Comparison of ENCODE assay signal across 8 cellular contexts in the genomic region with DNA sequence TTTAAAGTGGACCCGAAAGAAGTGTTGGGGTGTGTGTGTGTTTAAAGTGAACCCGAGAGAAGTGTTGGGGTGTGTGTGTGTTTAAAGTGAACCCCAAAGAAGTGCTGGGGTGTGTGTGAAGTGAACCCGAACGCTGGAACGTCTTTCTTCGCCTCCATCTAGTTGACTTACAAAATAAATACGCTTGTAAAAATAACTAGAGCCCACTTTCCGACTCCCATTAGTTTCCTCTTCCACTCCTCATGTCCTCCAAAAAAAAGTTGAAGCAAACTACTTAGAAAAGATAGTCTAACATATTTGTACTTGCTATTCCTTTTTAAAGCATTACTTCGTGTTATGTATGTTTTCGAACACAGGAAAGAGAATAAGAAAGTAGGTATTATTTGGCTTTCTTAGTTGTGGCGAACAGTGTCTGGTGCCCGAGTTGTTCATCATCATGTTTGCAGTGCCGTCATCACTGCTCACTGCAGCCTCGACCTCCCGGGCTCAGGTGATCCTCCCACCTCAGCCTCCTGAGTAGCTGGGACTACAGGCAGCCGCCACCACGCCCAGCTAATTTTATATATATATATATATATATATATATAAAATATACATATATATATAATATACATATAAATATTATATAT. TPM values are rescaled to one million over a fixed set of nuclear protein-coding genes. Genes with fewer than 3 reads are reported as not detected.
A peak's percentile ranks its signal among the peaks of the same experiment; 100 is the strongest.
DNase-seq lines count a peak whose midpoint lies in the region; ATAC-seq and TF ChIP-seq lines count a peak whose summit lies in the region.

No MANE protein-coding gene starts in this region.

- DNase-seq in heart left ventricle, result no peak
- DNase-seq in Right ventricle myocardium superior, result no peak
- no peak for DNase-seq in T-helper 2 cell treated with Interferon-gamma antibody and Interleukin-4, amounts not matched to agents 5 μg/mL and 100 μg/mL, for 36 hours (ENCODE audit: low spot score)
- peak; percentile 44 for DNase-seq in dermis blood vessel endothelial cell
- peak; percentile 19 for DNase-seq in natural killer cell
- no peak for DNase-seq in NCI-H1105 treated with DMSO at 0.1 percent for 48 hours (lab: John Stamatoyannopoulos, UW)
- no peak for DNase-seq in GM13976 (ENCODE audit: low spot score)

- in situ Hi-C loops in GM13976 (cut with MboI; ENCODE audit: low sequenced_read_pairs, unreplicated experiment), result no loop called here

- peak overlapping the region; percentile 78 to 98 (median 96) for H3K27ac ChIP-seq in heart left ventricle

- peak overlapping the region; percentile 98 for H3K4me3 Mint-ChIP-seq in T-helper 2 cell treated with Interferon-gamma antibody and Interleukin-4, amounts not matched to agents 5 μg/mL and 100 μg/mL, for 36 hours
- peak overlapping the region; percentile 93 for H3K4me3 Mint-ChIP-seq in natural killer cell

- no peaks in the 10 kb centered on the region for H3K27me3 Mint-ChIP-seq in T-helper 2 cell treated with Interferon-gamma antibody and Interleukin-4, amounts not matched to agents 5 μg/mL and 100 μg/mL, for 36 hours (ENCODE audit: low read depth)
- no peaks in the 10 kb centered on the region for H3K27me3 Mint-ChIP-seq in natural killer cell (ENCODE audit: low read depth in 2 of 2)

- H3K27ac Mint-ChIP-seq in T-helper 2 cell treated with Interferon-gamma antibody and Interleukin-4, amounts not matched to agents 5 μg/mL and 100 μg/mL, for 36 hours, result peak overlapping the region; percentile 98
- peak overlapping the region; percentile 94 to 97 for H3K27ac Mint-ChIP-seq in natural killer cell

- intact Hi-C loops in heart left ventricle (cut with DNase I), result loop anchor here in 1 of 10 donors (10.0 kb wide), 1 partner anchor 77 kb away; no protein-coding TSS in a partner anchor
- intact Hi-C loops in Right ventricle myocardium superior (cut with DNase I), result no loop called here
- intact Hi-C loops in natural killer cell (cut with micrococcal nuclease), result no loop called here

- TF ChIP-seq POLR2A in heart left ventricle (IDR thresholded peaks at IDR 0.05), result no peak

- peak overlapping the region; percentile 45 to 95 (median 86) for H3K4me3 ChIP-seq in heart left ventricle

- peaks cover 30% of the 10 kb centered on the region for H3K4me1 Mint-ChIP-seq in T-helper 2 cell treated with Interferon-gamma antibody and Interleukin-4, amounts not matched to agents 5 μg/mL and 100 μg/mL, for 36 hours (ENCODE audit: low read depth)
- H3K4me1 Mint-ChIP-seq in natural killer cell, result peaks cover 46 to 53% of the 10 kb centered on the region in 2 donors

- H3K9me3 ChIP-seq in heart left ventricle, result no peaks in the 10 kb centered on the region

- no peaks in the 10 kb centered on the region for H3K27me3 ChIP-seq in heart left ventricle

- 27 to 34% (median 32%) methylated on average over 17 of the region's 17 CpGs for WGBS in heart left ventricle, 4 donors

- peaks cover 0 to 11% (median 0%) of the 10 kb centered on the region in 9 donors for H3K36me3 ChIP-seq in heart left ventricle

- H3K36me3 Mint-ChIP-seq in T-helper 2 cell treated with Interferon-gamma antibody and Interleukin-4, amounts not matched to agents 5 μg/mL and 100 μg/mL, for 36 hours (ENCODE audit: low read depth), result peaks cover 14% of the 10 kb centered on the region
- no peaks in the 10 kb centered on the region for H3K36me3 Mint-ChIP-seq in natural killer cell

- TF ChIP-seq CTCF in heart left ventricle (IDR thresholded peaks at IDR 0.05) (no peak), natural killer cell (IDR thresholded peaks at IDR 0.05) (no peak), GM13976 (IDR thresholded peaks at IDR 0.05; ENCODE audit: borderline replicate concordance, control extremely low read depth, extremely low read depth, insufficient read depth, missing control alignments) (no peak)

- peaks cover 0 to 40% (median 23%) of the 10 kb centered on the region in 12 donors for H3K4me1 ChIP-seq in heart left ventricle

- no peak for ATAC-seq in heart left ventricle
- no peak for ATAC-seq in Right ventricle myocardium superior (ENCODE audit: poor library complexity)
- ATAC-seq in natural killer cell, result peak in 1 of 3 donors; percentile 20
- ATAC-seq in GM18520 (IDR thresholded peaks at IDR 0.05; ENCODE audit: unreplicated experiment), result no peak

- H3K9me3 Mint-ChIP-seq in T-helper 2 cell treated with Interferon-gamma antibody and Interleukin-4, amounts not matched to agents 5 μg/mL and 100 μg/mL, for 36 hours, result no peaks in the 10 kb centered on the region
- H3K9me3 Mint-ChIP-seq in natural killer cell, result no peaks in the 10 kb centered on the region

RNA-seq across cellular contexts. Expression of a gene that starts 1.1 kb away (rescaled TPM):
- total RNA-seq in heart left ventricle (10 to 100 TPM; 17.9 to 40.3 (median 28.6) TPM), Right ventricle myocardium superior (18.0 TPM), dermis blood vessel endothelial cell (82.4 and 154 TPM in 2 replicates), natural killer cell (10 to 100 TPM; 68.1 to 90.5 (median 90.3) TPM)
- 10 to 100 TPM; 11.1 to 12.6 TPM for polyA plus RNA-seq in heart left ventricle

RNA-seq across cellular contexts. Expression of a gene that starts 42.5 kb away (rescaled TPM):
- total RNA-seq in heart left ventricle (10 to 100 TPM; 49.1 to 93.6 (median 76.3) TPM), Right ventricle myocardium superior (66.9 TPM), dermis blood vessel endothelial cell (73.2 and 110 TPM in 2 replicates), natural killer cell (10 to 100 TPM; 58.0 to 75.6 (median 72.2) TPM)
- polyA plus RNA-seq in heart left ventricle, result 10 to 100 TPM; 19.0 to 44.9 TPM

RNA-seq across cellular contexts. Expression of a gene that starts 55.4 kb away (rescaled TPM):
- total RNA-seq in heart left ventricle (10 to 100 TPM; 22.9 to 53.4 (median 36.9) TPM), Right ventricle myocardium superior (15.1 TPM), dermis blood vessel endothelial cell (8.8 and 15.3 TPM in 2 replicates), natural killer cell (10 to 100 TPM; 51.2 to 58.5 (median 57.6) TPM)
- polyA plus RNA-seq in heart left ventricle, result 10 to 100 TPM; 14.9 to 38.5 TPM

Comparison
In these comparisons a context has a peak if more than half of its experiments do, and no peak if none do; other contexts are left out.
1. DNase-seq: peak in dermis blood vessel endothelial cell (single experiment) and natural killer cell (single experiment); none in heart left ventricle (0 of 5), Right ventricle myocardium superior (single experiment), T-helper 2 cell treated with Interferon-gamma antibody and Interleukin-4, amounts not matched to agents 5 μg/mL and 100 μg/mL, for 36 hours (single experiment), NCI-H1105 treated with DMSO at 0.1 percent for 48 hours (single experiment) and GM13976 (single experiment).